Comparison of ENCODE assay signal across 1 cellular context in the genomic region with DNA sequence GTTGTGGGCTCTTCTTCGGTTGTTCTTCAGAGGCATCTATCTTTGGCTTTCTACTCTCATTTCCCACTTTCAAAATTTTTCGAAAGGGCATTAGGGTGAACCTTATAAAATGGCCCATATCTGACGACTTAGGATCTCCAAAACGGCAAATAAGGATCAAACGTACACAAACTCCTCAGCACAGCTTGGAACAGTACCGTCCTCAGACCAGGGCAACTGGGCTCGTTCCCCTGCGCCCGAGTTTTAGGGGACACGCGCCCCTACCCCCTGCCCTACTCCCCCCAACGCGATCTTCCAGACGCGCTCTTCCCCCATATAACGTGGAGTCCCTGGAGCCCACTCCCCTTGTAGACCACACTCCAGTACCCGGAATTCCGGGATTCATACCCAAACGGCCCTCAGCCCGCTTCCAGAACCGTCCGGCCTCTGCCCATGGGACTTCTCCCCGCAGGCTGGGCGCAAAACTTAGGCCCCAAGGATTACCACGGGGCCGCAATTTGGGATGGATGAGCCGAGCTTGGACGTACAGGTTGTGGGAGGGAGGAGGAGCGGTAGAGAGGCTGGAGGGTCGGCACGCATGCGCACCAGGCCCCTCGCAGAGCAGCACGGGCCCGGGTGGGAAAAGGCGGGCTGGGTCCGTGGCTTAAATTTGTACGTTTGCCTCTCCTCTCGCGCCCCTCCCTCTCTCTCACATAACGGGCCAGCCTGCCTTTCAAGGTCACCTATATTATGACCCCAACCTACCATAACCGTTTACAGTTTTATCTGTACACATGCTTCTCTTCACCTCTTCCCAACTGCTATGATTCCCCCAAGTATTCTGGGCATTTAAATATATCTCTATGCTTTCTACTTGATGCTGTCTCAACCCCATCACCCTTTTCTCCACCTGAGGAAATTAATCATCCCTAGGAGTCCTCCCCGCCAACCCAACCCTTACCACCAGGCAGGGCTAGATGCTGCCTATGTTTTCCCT.
TF ChIP-seq lines count a peak whose summit lies in the region.

No MANE protein-coding gene starts in this region.

TF ChIP-seq in GM23338, 12 proteins besides CTCF, POLR2A, EP300 and RAD21 (continued from another document):
- TF ChIP-seq POLR2AphosphoS5 (IDR thresholded peaks at IDR 0.05; ENCODE audit: low read depth) (no peak), ZNF331 (CRISPR knock-in tag; IDR thresholded peaks at IDR 0.05; ENCODE audit: low read depth) (no peak), STAT1 (IDR thresholded peaks at IDR 0.05; ENCODE audit: unreplicated experiment) (no peak), NANOG (IDR thresholded peaks at IDR 0.05; ENCODE audit: borderline replicate concordance) (no peak)
- TF ChIP-seq, protein P1, sequence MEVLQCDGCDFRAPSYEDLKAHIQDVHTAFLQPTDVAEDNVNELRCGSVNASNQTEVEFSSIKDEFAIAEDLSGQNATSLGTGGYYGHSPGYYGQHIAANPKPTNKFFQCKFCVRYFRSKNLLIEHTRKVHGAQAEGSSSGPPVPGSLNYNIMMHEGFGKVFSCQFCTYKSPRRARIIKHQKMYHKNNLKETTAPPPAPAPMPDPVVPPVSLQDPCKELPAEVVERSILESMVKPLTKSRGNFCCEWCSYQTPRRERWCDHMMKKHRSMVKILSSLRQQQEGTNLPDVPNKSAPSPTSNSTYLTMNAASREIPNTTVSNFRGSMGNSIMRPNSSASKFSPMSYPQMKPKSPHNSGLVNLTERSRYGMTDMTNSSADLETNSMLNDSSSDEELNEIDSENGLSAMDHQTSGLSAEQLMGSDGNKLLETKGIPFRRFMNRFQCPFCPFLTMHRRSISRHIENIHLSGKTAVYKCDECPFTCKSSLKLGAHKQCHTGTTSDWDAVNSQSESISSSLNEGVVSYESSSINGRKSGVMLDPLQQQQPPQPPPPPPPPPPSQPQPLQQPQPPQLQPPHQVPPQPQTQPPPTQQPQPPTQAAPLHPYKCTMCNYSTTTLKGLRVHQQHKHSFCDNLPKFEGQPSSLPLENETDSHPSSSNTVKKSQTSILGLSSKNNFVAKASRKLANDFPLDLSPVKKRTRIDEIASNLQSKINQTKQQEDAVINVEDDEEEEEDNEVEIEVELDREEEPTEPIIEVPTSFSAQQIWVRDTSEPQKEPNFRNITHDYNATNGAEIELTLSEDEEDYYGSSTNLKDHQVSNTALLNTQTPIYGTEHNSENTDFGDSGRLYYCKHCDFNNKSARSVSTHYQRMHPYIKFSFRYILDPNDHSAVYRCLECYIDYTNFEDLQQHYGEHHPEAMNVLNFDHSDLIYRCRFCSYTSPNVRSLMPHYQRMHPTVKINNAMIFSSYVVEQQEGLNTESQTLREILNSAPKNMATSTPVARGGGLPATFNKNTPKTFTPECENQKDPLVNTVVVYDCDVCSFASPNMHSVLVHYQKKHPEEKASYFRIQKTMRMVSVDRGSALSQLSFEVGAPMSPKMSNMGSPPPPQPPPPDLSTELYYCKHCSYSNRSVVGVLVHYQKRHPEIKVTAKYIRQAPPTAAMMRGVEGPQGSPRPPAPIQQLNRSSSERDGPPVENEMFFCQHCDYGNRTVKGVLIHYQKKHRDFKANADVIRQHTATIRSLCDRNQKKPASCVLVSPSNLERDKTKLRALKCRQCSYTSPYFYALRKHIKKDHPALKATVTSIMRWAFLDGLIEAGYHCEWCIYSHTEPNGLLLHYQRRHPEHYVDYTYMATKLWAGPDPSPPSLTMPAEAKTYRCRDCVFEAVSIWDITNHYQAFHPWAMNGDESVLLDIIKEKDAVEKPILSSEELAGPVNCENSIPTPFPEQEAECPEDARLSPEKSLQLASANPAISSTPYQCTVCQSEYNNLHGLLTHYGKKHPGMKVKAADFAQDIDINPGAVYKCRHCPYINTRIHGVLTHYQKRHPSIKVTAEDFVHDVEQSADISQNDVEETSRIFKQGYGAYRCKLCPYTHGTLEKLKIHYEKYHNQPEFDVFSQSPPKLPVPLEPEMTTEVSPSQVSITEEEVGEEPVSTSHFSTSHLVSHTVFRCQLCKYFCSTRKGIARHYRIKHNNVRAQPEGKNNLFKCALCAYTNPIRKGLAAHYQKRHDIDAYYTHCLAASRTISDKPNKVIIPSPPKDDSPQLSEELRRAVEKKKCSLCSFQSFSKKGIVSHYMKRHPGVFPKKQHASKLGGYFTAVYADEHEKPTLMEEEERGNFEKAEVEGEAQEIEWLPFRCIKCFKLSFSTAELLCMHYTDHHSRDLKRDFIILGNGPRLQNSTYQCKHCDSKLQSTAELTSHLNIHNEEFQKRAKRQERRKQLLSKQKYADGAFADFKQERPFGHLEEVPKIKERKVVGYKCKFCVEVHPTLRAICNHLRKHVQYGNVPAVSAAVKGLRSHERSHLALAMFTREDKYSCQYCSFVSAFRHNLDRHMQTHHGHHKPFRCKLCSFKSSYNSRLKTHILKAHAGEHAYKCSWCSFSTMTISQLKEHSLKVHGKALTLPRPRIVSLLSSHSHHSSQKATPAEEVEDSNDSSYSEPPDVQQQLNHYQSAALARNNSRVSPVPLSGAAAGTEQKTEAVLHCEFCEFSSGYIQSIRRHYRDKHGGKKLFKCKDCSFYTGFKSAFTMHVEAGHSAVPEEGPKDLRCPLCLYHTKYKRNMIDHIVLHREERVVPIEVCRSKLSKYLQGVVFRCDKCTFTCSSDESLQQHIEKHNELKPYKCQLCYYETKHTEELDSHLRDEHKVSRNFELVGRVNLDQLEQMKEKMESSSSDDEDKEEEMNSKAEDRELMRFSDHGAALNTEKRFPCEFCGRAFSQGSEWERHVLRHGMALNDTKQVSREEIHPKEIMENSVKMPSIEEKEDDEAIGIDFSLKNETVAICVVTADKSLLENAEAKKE (CRISPR knock-in tag; IDR thresholded peaks at IDR 0.05): no peak
- TF ChIP-seq, protein P2, sequence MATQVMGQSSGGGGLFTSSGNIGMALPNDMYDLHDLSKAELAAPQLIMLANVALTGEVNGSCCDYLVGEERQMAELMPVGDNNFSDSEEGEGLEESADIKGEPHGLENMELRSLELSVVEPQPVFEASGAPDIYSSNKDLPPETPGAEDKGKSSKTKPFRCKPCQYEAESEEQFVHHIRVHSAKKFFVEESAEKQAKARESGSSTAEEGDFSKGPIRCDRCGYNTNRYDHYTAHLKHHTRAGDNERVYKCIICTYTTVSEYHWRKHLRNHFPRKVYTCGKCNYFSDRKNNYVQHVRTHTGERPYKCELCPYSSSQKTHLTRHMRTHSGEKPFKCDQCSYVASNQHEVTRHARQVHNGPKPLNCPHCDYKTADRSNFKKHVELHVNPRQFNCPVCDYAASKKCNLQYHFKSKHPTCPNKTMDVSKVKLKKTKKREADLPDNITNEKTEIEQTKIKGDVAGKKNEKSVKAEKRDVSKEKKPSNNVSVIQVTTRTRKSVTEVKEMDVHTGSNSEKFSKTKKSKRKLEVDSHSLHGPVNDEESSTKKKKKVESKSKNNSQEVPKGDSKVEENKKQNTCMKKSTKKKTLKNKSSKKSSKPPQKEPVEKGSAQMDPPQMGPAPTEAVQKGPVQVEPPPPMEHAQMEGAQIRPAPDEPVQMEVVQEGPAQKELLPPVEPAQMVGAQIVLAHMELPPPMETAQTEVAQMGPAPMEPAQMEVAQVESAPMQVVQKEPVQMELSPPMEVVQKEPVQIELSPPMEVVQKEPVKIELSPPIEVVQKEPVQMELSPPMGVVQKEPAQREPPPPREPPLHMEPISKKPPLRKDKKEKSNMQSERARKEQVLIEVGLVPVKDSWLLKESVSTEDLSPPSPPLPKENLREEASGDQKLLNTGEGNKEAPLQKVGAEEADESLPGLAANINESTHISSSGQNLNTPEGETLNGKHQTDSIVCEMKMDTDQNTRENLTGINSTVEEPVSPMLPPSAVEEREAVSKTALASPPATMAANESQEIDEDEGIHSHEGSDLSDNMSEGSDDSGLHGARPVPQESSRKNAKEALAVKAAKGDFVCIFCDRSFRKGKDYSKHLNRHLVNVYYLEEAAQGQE (IDR thresholded peaks at IDR 0.05; ENCODE audit: unreplicated experiment): no peak
- TF ChIP-seq, protein P3, sequence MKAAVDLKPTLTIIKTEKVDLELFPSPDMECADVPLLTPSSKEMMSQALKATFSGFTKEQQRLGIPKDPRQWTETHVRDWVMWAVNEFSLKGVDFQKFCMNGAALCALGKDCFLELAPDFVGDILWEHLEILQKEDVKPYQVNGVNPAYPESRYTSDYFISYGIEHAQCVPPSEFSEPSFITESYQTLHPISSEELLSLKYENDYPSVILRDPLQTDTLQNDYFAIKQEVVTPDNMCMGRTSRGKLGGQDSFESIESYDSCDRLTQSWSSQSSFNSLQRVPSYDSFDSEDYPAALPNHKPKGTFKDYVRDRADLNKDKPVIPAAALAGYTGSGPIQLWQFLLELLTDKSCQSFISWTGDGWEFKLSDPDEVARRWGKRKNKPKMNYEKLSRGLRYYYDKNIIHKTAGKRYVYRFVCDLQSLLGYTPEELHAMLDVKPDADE (IDR thresholded peaks at IDR 0.05): no peak
TF ChIP-seq in GM23338: peak in this region for 0.
